In genomic region chr7:134553976-134554375, GRCh38 we compare ENCODE assay signal across 13 cellular contexts. TPM values are rescaled to one million over a fixed set of nuclear protein-coding genes. Genes with fewer than 3 reads are reported as not detected.
DNase-seq lines count a peak whose midpoint lies in the region; ATAC-seq and TF ChIP-seq lines count a peak whose summit lies in the region.
"Had no signal": no experiment of that assay in that cellular context is flagged by ENCODE, and none has a peak within 500 bp of the region (broad histone marks: within the 10 kb centered on the region; RNA-seq: fewer than 3 reads in every experiment).

No MANE protein-coding gene starts in this region.

- in situ Hi-C loops in GM23248 (cut with MboI), result no loop called here
- in situ Hi-C loops in SK-MEL-5 (cut with HindIII; ENCODE audit: low pct_unique_long_range_greater_than_20kb, low sequenced_read_pairs), result no loop called here

- TF ChIP-seq CTCF in AG10803 (conservative IDR thresholded peaks at IDR 0.05; ENCODE audit: low read length), result peak; percentile 20
- no peak for TF ChIP-seq CTCF in BE2C (IDR thresholded peaks at IDR 0.05; ENCODE audit: low read depth, low read length)

- H3F3A ChIP-seq in GM23248 (ENCODE audit: insufficient read depth), result no peaks in the 10 kb centered on the region

- H4K20me1 ChIP-seq in GM23248 (ENCODE audit: insufficient read depth), result no peaks in the 10 kb centered on the region

- no peaks in the 10 kb centered on the region for H3K36me3 ChIP-seq in GM23248 (ENCODE audit: low read depth)
- H3K36me3 ChIP-seq in BE2C, result no peaks in the 10 kb centered on the region

- H3K27me3 Mint-ChIP-seq in activated CD8-positive, alpha-beta memory T cell treated with anti-CD3 and anti-CD28 coated beads, Interleukin-2, amount 10 ng/mL, durations not matched to agents 7 days and 5 days, result peaks cover 23% of the 10 kb centered on the region
- H3K27me3 Mint-ChIP-seq in T-cell, result peaks cover 4 to 26% of the 10 kb centered on the region in 2 donors

- H3K27ac ChIP-seq in GM23248, result no peak overlapping the region
- H3K27ac ChIP-seq: skin epidermis had no signal

- DNase-seq in AG10803 (ENCODE audit: low read depth) (no peak), GM23248 (peak; percentile 7), SK-MEL-5 (ENCODE audit: low read depth, low spot score) (peak; percentile 46), iPS-NIHi7 (ENCODE audit: extremely low spot score) (peak; percentile 48), BE2C (no peak), T-cell (no peak)
- no peak for DNase-seq in activated CD8-positive, alpha-beta memory T cell treated with anti-CD3 and anti-CD28 coated beads, Interleukin-2, amount 10 ng/mL, durations not matched to agents 7 days and 5 days
- DNase-seq: amygdala; CD8-positive, alpha-beta T cell; NCI-H2029 treated with DMSO at 0.1 percent for 48 hours had no signal

- no peak overlapping the region for H3K27ac Mint-ChIP-seq in activated CD8-positive, alpha-beta memory T cell treated with anti-CD3 and anti-CD28 coated beads, Interleukin-2, amount 10 ng/mL, durations not matched to agents 7 days and 5 days
- H3K27ac Mint-ChIP-seq in T-cell, result no peak overlapping the region
- H3K27ac Mint-ChIP-seq: CD8-positive, alpha-beta T cell had no signal

- no peak overlapping the region for H2AFZ ChIP-seq in GM23248

- H3K9me3 ChIP-seq in GM23248 (ENCODE audit: low read depth), result no peaks in the 10 kb centered on the region
- no peaks in the 10 kb centered on the region; the same call in 1 of the 2 replicates for H3K9me3 ChIP-seq in BE2C

- H3K4me1 Mint-ChIP-seq in activated CD8-positive, alpha-beta memory T cell treated with anti-CD3 and anti-CD28 coated beads, Interleukin-2, amount 10 ng/mL, durations not matched to agents 7 days and 5 days, result no peaks in the 10 kb centered on the region
- H3K4me1 Mint-ChIP-seq in T-cell, result no peaks in the 10 kb centered on the region

- H3K36me3 Mint-ChIP-seq in activated CD8-positive, alpha-beta memory T cell treated with anti-CD3 and anti-CD28 coated beads, Interleukin-2, amount 10 ng/mL, durations not matched to agents 7 days and 5 days, result no peaks in the 10 kb centered on the region
- H3K36me3 Mint-ChIP-seq in T-cell, result no peaks in the 10 kb centered on the region
- H3K36me3 Mint-ChIP-seq: CD8-positive, alpha-beta T cell had no signal

- no peak overlapping the region for H3K9ac ChIP-seq in GM23248

- 63 to 67% methylated on average over 4 of the region's 4 CpGs for WGBS in GM23248 (ENCODE audit: low coverage in 1 of 2, low lambda C conversion rate in 2 of 2, missing lambda C conversion rate in 2 of 2), 2 experiments

- no peaks in the 10 kb centered on the region for H3K9me2 ChIP-seq in GM23248 (ENCODE audit: insufficient read depth)

- no peak for ATAC-seq in activated CD8-positive, alpha-beta memory T cell treated with anti-CD3 and anti-CD28 coated beads, Interleukin-2, amount 10 ng/mL, durations not matched to agents 7 days and 5 days
- ATAC-seq in GM21576 (IDR thresholded peaks at IDR 0.05; ENCODE audit: unreplicated experiment) (no peak), T-cell (replicated peaks in 1 of 4) (no peak)
- ATAC-seq: CD8-positive, alpha-beta T cell had no signal

- no peaks in the 10 kb centered on the region for H3K79me2 ChIP-seq in GM23248 (ENCODE audit: insufficient read depth)

- CTCF ChIA-PET in activated CD8-positive, alpha-beta memory T cell treated with anti-CD3 and anti-CD28 coated beads, Interleukin-2, amount 10 ng/mL, durations not matched to agents 7 days and 5 days (lab: Charles Lee), result interaction anchor here (1.1 to 1.7 kb wide), 3 partner anchors 39 to 121 kb away, joined by 4 to 6 read pairs (median 5); no protein-coding TSS in a partner anchor
- CTCF ChIA-PET in T-cell (lab: Charles Lee), result no interaction called here

- no peak overlapping the region for H3K4me3 Mint-ChIP-seq in activated CD8-positive, alpha-beta memory T cell treated with anti-CD3 and anti-CD28 coated beads, Interleukin-2, amount 10 ng/mL, durations not matched to agents 7 days and 5 days
- no peak overlapping the region for H3K4me3 Mint-ChIP-seq in T-cell
- H3K4me3 Mint-ChIP-seq: CD8-positive, alpha-beta T cell had no signal

- H3K4me1 ChIP-seq in GM23248 (ENCODE audit: insufficient read depth) (no peaks in the 10 kb centered on the region), BE2C (no peaks in the 10 kb centered on the region)

- no peak overlapping the region for H3K4me2 ChIP-seq in GM23248 (ENCODE audit: unreplicated experiment)

- POLR2A ChIA-PET in T-cell (lab: Charles Lee), result no interaction called here

- no peak overlapping the region for H3K4me3 ChIP-seq in AG10803 (ENCODE audit: low read length)
- no peak overlapping the region for H3K4me3 ChIP-seq in GM23248
- H3K4me3 ChIP-seq in BE2C (ENCODE audit: low read depth, low read length), result no peak overlapping the region
- H3K4me3 ChIP-seq: skin epidermis had no signal

- H3K9me3 Mint-ChIP-seq in activated CD8-positive, alpha-beta memory T cell treated with anti-CD3 and anti-CD28 coated beads, Interleukin-2, amount 10 ng/mL, durations not matched to agents 7 days and 5 days (ENCODE audit: low read depth), result no peaks in the 10 kb centered on the region
- no peaks in the 10 kb centered on the region for H3K9me3 Mint-ChIP-seq in T-cell
- H3K9me3 Mint-ChIP-seq: CD8-positive, alpha-beta T cell had no signal

- H3K27me3 ChIP-seq in GM23248 (replicated peaks; ENCODE audit: insufficient read depth), result peaks cover 19% of the 10 kb centered on the region
- peaks cover 65% of the 10 kb centered on the region for H3K27me3 ChIP-seq in BE2C

RNA-seq across cellular contexts. Expression of gene AKR1B15, which starts 5.1 kb away (rescaled TPM):
- not detected in 2 replicates for total RNA-seq in GM23248 (2014; rRNA removed; shearing (Covaris generic))
- polyA plus RNA-seq in GM23248 (2016; fragmentation: Nextera tagmentation; extraction: Ambion mirVana), result not detected in 2 replicates
- 0.08 TPM in 1 of 2 replicates, not detected in the other for total RNA-seq in SK-MEL-5 (2014; rRNA removed; shearing (Covaris generic))
- polyA plus RNA-seq in SK-MEL-5 (2015; cell fraction: cytosol; rRNA removed), result not detected in 2 replicates
- not detected in 2 replicates for polyA plus RNA-seq in SK-MEL-5 (2015; cell fraction: nucleus; rRNA removed)
- 0.22 TPM for polyA plus RNA-seq in BE2C (2012; ENCODE audit: insufficient read depth, insufficient read length, low read depth)
- total RNA-seq in activated CD8-positive, alpha-beta memory T cell treated with anti-CD3 and anti-CD28 coated beads, Interleukin-2, amount 10 ng/mL, durations not matched to agents 7 days and 5 days, result not detected
- not detected for total RNA-seq in T-cell
- total RNA-seq: activated CD8-positive, alpha-beta memory T cell treated with anti-CD3 and anti-CD28 coated beads for 36 hours; CD8-positive, alpha-beta T cell had no signal

RNA-seq across cellular contexts. Expression of gene AKR1B10, which starts 26.6 kb away (rescaled TPM):
- not detected in 2 replicates for total RNA-seq in GM23248 (2014; rRNA removed; shearing (Covaris generic))
- polyA plus RNA-seq in GM23248 (2016; fragmentation: Nextera tagmentation; extraction: Ambion mirVana), result 0.34 TPM in 1 of 2 replicates, not detected in the other
- total RNA-seq in SK-MEL-5 (2014; rRNA removed; shearing (Covaris generic)), result 0.26 TPM in 1 of 2 replicates, not detected in the other
- polyA plus RNA-seq in SK-MEL-5 (2015; cell fraction: cytosol; rRNA removed), result 0.81 TPM in 1 of 2 replicates, not detected in the other
- polyA plus RNA-seq in SK-MEL-5 (2015; cell fraction: nucleus; rRNA removed), result not detected in 2 replicates
- not detected for polyA plus RNA-seq in BE2C (2012; ENCODE audit: insufficient read depth, insufficient read length, low read depth)
- not detected for total RNA-seq in activated CD8-positive, alpha-beta memory T cell treated with anti-CD3 and anti-CD28 coated beads, Interleukin-2, amount 10 ng/mL, durations not matched to agents 7 days and 5 days
- total RNA-seq in T-cell, result under 1 TPM in 2 of 5 donors, not detected in 3; 0.32 to 0.33 TPM
- total RNA-seq: activated CD8-positive, alpha-beta memory T cell treated with anti-CD3 and anti-CD28 coated beads for 36 hours; CD8-positive, alpha-beta T cell had no signal

Comparison
In these comparisons a context has a peak if more than half of its experiments do, and no peak if none do; other contexts are left out.
1. DNase-seq: peak in GM23248 (single experiment), SK-MEL-5 (single experiment) and iPS-NIHi7 (single experiment); none in AG10803 (single experiment), BE2C (single experiment), activated CD8-positive, alpha-beta memory T cell treated with anti-CD3 and anti-CD28 coated beads, Interleukin-2, amount 10 ng/mL, durations not matched to agents 7 days and 5 days (single experiment) and T-cell (0 of 34).